ENCODE assay signal across 13 cellular contexts in genomic region chr11:95037356-95038035, GRCh38. TPM values are rescaled to one million over a fixed set of nuclear protein-coding genes. Genes with fewer than 3 reads are reported as not detected.
DNase-seq lines count a peak whose midpoint lies in the region; ATAC-seq and TF ChIP-seq lines count a peak whose summit lies in the region.
"Not testable (repeated sequence)": the region's sequence is repeated elsewhere in the genome, so short reads cannot be mapped to it uniquely, and the experiment has no call there.
"Had no signal": no experiment of that assay in that cellular context is flagged by ENCODE, and none has a peak within 500 bp of the region (broad histone marks: within the 10 kb centered on the region; RNA-seq: fewer than 3 reads in every experiment).

No MANE protein-coding gene starts in this region.

- not testable (repeated sequence) for H3K4me3 Mint-ChIP-seq in activated CD4-positive, alpha-beta T cell treated with anti-CD3 and anti-CD28 coated beads for 36 hours
- peak overlapping the region; percentile 2 for H3K4me3 Mint-ChIP-seq in activated naive CD8-positive, alpha-beta T cell treated with anti-CD3 and anti-CD28 coated beads, Interleukin-2, amount 10 ng/mL, durations not matched to agents 7 days and 5 days
- peak overlapping the region; percentile 54 for H3K4me3 Mint-ChIP-seq in dendritic cell treated with granulocyte-macrophage colony-stimulating factor and Interleukin-4, amounts not matched to agents 40 ng/mL and 50 ng/mL, for 4 days

- H3K27ac Mint-ChIP-seq in activated CD4-positive, alpha-beta T cell treated with anti-CD3 and anti-CD28 coated beads for 36 hours; activated naive CD8-positive, alpha-beta T cell treated with anti-CD3 and anti-CD28 coated beads, Interleukin-2, amount 10 ng/mL, durations not matched to agents 7 days and 5 days; dendritic cell treated with granulocyte-macrophage colony-stimulating factor and Interleukin-4, amounts not matched to agents 40 ng/mL and 50 ng/mL, for 4 days: not testable (repeated sequence)

- peaks cover 20% of the 10 kb centered on the region for H3K27me3 Mint-ChIP-seq in activated CD4-positive, alpha-beta T cell treated with anti-CD3 and anti-CD28 coated beads for 36 hours
- peaks cover 38% of the 10 kb centered on the region for H3K27me3 Mint-ChIP-seq in activated naive CD8-positive, alpha-beta T cell treated with anti-CD3 and anti-CD28 coated beads, Interleukin-2, amount 10 ng/mL, durations not matched to agents 7 days and 5 days
- peaks cover 26% of the 10 kb centered on the region for H3K27me3 Mint-ChIP-seq in dendritic cell treated with granulocyte-macrophage colony-stimulating factor and Interleukin-4, amounts not matched to agents 40 ng/mL and 50 ng/mL, for 4 days

- H3K9me3 ChIP-seq in testis: not testable (repeated sequence)

- H3K36me3 Mint-ChIP-seq in activated CD4-positive, alpha-beta T cell treated with anti-CD3 and anti-CD28 coated beads for 36 hours (ENCODE audit: low read depth); activated naive CD8-positive, alpha-beta T cell treated with anti-CD3 and anti-CD28 coated beads, Interleukin-2, amount 10 ng/mL, durations not matched to agents 7 days and 5 days; dendritic cell treated with granulocyte-macrophage colony-stimulating factor and Interleukin-4, amounts not matched to agents 40 ng/mL and 50 ng/mL, for 4 days (ENCODE audit: low read depth): not testable (repeated sequence)

- not testable (repeated sequence) for DNase-seq in BJ (ENCODE audit: low read depth); fibroblast of villous mesenchyme (ENCODE audit: low read depth); left lobe of liver (ENCODE audit: low spot score); retinal pigment epithelial cell (ENCODE audit: low read depth)
- DNase-seq in activated CD4-positive, alpha-beta T cell treated with anti-CD3 and anti-CD28 coated beads for 36 hours: peak; percentile 16
- DNase-seq in activated naive CD8-positive, alpha-beta T cell treated with anti-CD3 and anti-CD28 coated beads, Interleukin-2, amount 10 ng/mL, durations not matched to agents 7 days and 5 days: peak; percentile 41
- peak; percentile 25 for DNase-seq in testis

- CTCF ChIA-PET in BJ (lab: Yijun Ruan, JAX): not testable (repeated sequence)
- CTCF ChIA-PET in activated CD4-positive, alpha-beta T cell treated with anti-CD3 and anti-CD28 coated beads for 36 hours (lab: Charles Lee): interaction anchor here (0.7 kb wide), 1 partner anchor 24 kb away, joined by 3 read pairs; no protein-coding TSS in a partner anchor

- intact Hi-C loops in activated CD4-positive, alpha-beta T cell treated with anti-CD3 and anti-CD28 coated beads for 36 hours (cut with DNase I, micrococcal nuclease); dendritic cell treated with granulocyte-macrophage colony-stimulating factor and Interleukin-4, amounts not matched to agents 40 ng/mL and 50 ng/mL, for 4 days (cut with micrococcal nuclease); testis (cut with DNase I; ENCODE audit: low total_unique reads): not testable (repeated sequence)

- WGBS in testis, 2 donors: 20 to 32% methylated on average over 8 to 45 of the region's 71 CpGs

- not testable (repeated sequence) for H3K9me3 Mint-ChIP-seq in activated CD4-positive, alpha-beta T cell treated with anti-CD3 and anti-CD28 coated beads for 36 hours (ENCODE audit: low read depth); activated naive CD8-positive, alpha-beta T cell treated with anti-CD3 and anti-CD28 coated beads, Interleukin-2, amount 10 ng/mL, durations not matched to agents 7 days and 5 days; dendritic cell treated with granulocyte-macrophage colony-stimulating factor and Interleukin-4, amounts not matched to agents 40 ng/mL and 50 ng/mL, for 4 days

- not testable (repeated sequence) for TF ChIP-seq POLR2A in testis (IDR thresholded peaks at IDR 0.05)

- H3K4me1 Mint-ChIP-seq in activated CD4-positive, alpha-beta T cell treated with anti-CD3 and anti-CD28 coated beads for 36 hours; activated naive CD8-positive, alpha-beta T cell treated with anti-CD3 and anti-CD28 coated beads, Interleukin-2, amount 10 ng/mL, durations not matched to agents 7 days and 5 days; dendritic cell treated with granulocyte-macrophage colony-stimulating factor and Interleukin-4, amounts not matched to agents 40 ng/mL and 50 ng/mL, for 4 days (ENCODE audit: low read depth): not testable (repeated sequence)

- TF ChIP-seq CTCF in BJ (IDR thresholded peaks at IDR 0.05; ENCODE audit: insufficient read depth, low read depth, low read length) (peak; percentile 16; the same call in 1 of the 2 replicates), retinal pigment epithelial cell (conservative IDR thresholded peaks at IDR 0.05; ENCODE audit: low read depth, low read length) (peak; percentile 17)
- not testable (repeated sequence) for TF ChIP-seq CTCF in fibroblast of villous mesenchyme (IDR thresholded peaks at IDR 0.05; ENCODE audit: insufficient read depth, low read depth, low read length); testis (IDR thresholded peaks at IDR 0.05)

- POLR2A ChIA-PET in BJ (lab: Charles Lee); activated CD4-positive, alpha-beta T cell treated with anti-CD3 and anti-CD28 coated beads for 36 hours (lab: Charles Lee); activated naive CD8-positive, alpha-beta T cell treated with anti-CD3 and anti-CD28 coated beads, Interleukin-2, amount 10 ng/mL, durations not matched to agents 7 days and 5 days (lab: Charles Lee): not testable (repeated sequence)

- not testable (repeated sequence) for H3K36me3 ChIP-seq in BJ (ENCODE audit: control insufficient read depth, insufficient read depth, low read length); testis (ENCODE audit: low read depth, missing control alignments)

- ATAC-seq in activated CD4-positive, alpha-beta T cell treated with anti-CD3 and anti-CD28 coated beads for 36 hours: peak; percentile 39
- peak; percentile 52 for ATAC-seq in activated naive CD8-positive, alpha-beta T cell treated with anti-CD3 and anti-CD28 coated beads, Interleukin-2, amount 10 ng/mL, durations not matched to agents 7 days and 5 days (ENCODE audit: low read depth)
- ATAC-seq in left lobe of liver: peak; percentile 47

- H3K27ac ChIP-seq in testis: not testable (repeated sequence)

- H3K4me3 ChIP-seq in BJ (ENCODE audit: low read depth, low read length): peak overlapping the region; percentile 11
- H3K4me3 ChIP-seq in fibroblast of villous mesenchyme (ENCODE audit: low read depth, low read length): peak overlapping the region; percentile 48
- peak overlapping the region; percentile 24 for H3K4me3 ChIP-seq in retinal pigment epithelial cell (ENCODE audit: low read length)
- H3K4me3 ChIP-seq in testis: peak overlapping the region; percentile 46 to 63

- not testable (repeated sequence) for H3K27me3 ChIP-seq in BJ (ENCODE audit: control insufficient read depth, insufficient read depth, low read length); testis

- not testable (repeated sequence) for H3K4me1 ChIP-seq in testis

RNA-seq across cellular contexts. Expression of gene KDM4F, which starts 11.7 kb away (rescaled TPM):
- polyA plus RNA-seq in BJ (2011; rRNA removed) (not detected in 2 replicates), testis (ENCODE audit: insufficient read depth, low read depth, low replicate concordance) (not detected)
- not detected in 2 replicates for polyA minus RNA-seq in BJ (2011; rRNA and poly(A)+ RNA removed)
- not detected for total RNA-seq in activated CD4-positive, alpha-beta T cell treated with anti-CD3 and anti-CD28 coated beads for 36 hours
- not detected for total RNA-seq in activated naive CD8-positive, alpha-beta T cell treated with anti-CD3 and anti-CD28 coated beads, Interleukin-2, amount 10 ng/mL, durations not matched to agents 7 days and 5 days
- total RNA-seq in fibroblast of villous mesenchyme (not detected in 2 replicates), left lobe of liver (not detected), testis (under 1 TPM in 1 of 2 donors, not detected in 1; 0.55 TPM)
- total RNA-seq: Daoy, H9, posterior vena cava, transverse colon had no signal
- polyA plus RNA-seq: A549 had no signal

RNA-seq across cellular contexts. Expression of gene KDM4E, which starts 12.4 kb away (rescaled TPM):
- not detected in 2 replicates for polyA plus RNA-seq in BJ (2011; rRNA removed)
- not detected in 2 replicates for polyA minus RNA-seq in BJ (2011; rRNA and poly(A)+ RNA removed)
- not detected for total RNA-seq in activated CD4-positive, alpha-beta T cell treated with anti-CD3 and anti-CD28 coated beads for 36 hours
- total RNA-seq in activated naive CD8-positive, alpha-beta T cell treated with anti-CD3 and anti-CD28 coated beads, Interleukin-2, amount 10 ng/mL, durations not matched to agents 7 days and 5 days: not detected
- not detected in 2 replicates for total RNA-seq in fibroblast of villous mesenchyme
- not detected for total RNA-seq in left lobe of liver
- total RNA-seq in testis: under 1 TPM; 0.16 to 0.19 TPM
- 0.17 TPM for polyA plus RNA-seq in testis (ENCODE audit: insufficient read depth, low read depth, low replicate concordance)
- total RNA-seq: Daoy, H9, posterior vena cava, transverse colon had no signal
- polyA plus RNA-seq: A549 had no signal

RNA-seq across cellular contexts. Expression of gene SRSF8, which starts 29.2 kb away (rescaled TPM):
- polyA plus RNA-seq in BJ (2011; rRNA removed) (18.9 and 25.7 TPM in 2 replicates), testis (ENCODE audit: insufficient read depth, low read depth, low replicate concordance) (30.0 TPM)
- 10.9 and 11.5 TPM in 2 replicates for polyA minus RNA-seq in BJ (2011; rRNA and poly(A)+ RNA removed)
- 10 to 100 TPM; 23.7 to 26.5 TPM for total RNA-seq in activated CD4-positive, alpha-beta T cell treated with anti-CD3 and anti-CD28 coated beads for 36 hours
- total RNA-seq in activated naive CD8-positive, alpha-beta T cell treated with anti-CD3 and anti-CD28 coated beads, Interleukin-2, amount 10 ng/mL, durations not matched to agents 7 days and 5 days: 10 to 100 TPM; 45.1 to 55.8 TPM
- total RNA-seq in fibroblast of villous mesenchyme (17.4 and 19.0 TPM in 2 replicates), left lobe of liver (21.0 TPM), testis (10 to 100 TPM; 32.5 to 37.2 TPM)

RNA-seq across cellular contexts. Expression of gene ENDOD1, which starts 52.1 kb away (rescaled TPM):
- 11.0 and 13.6 TPM in 2 replicates for polyA plus RNA-seq in BJ (2011; rRNA removed)
- 7.5 and 8.0 TPM in 2 replicates for polyA minus RNA-seq in BJ (2011; rRNA and poly(A)+ RNA removed)
- total RNA-seq in activated CD4-positive, alpha-beta T cell treated with anti-CD3 and anti-CD28 coated beads for 36 hours: 10 to 100 TPM; 11.1 to 13.1 TPM
- total RNA-seq in activated naive CD8-positive, alpha-beta T cell treated with anti-CD3 and anti-CD28 coated beads, Interleukin-2, amount 10 ng/mL, durations not matched to agents 7 days and 5 days: 10 to 100 TPM; 23.8 TPM
- 20.3 and 40.6 TPM in 2 replicates for total RNA-seq in fibroblast of villous mesenchyme
- total RNA-seq in left lobe of liver: 4.3 TPM
- total RNA-seq in testis: 10 to 100 TPM; 55.6 to 71.8 TPM
- polyA plus RNA-seq in testis (ENCODE audit: insufficient read depth, low read depth, low replicate concordance): 28.9 TPM
